In the genomic region with DNA sequence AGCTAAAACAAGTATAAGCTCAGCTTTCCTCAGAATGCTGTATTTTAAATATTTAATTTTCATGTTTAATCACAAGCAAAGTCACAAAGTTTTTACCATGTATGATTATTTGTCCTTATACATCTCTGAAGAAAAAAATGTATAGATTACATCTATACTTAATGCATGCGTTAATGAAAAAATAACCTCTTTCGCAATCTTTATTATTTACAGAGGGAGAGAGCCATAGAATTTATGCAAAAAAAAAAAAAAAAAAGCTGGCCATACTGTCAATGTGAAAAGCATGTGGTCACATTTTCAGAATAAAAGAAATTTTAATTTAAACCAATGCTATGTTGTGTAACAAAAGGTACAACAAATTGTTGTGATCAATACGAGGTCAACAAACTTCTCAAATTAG, we compare ENCODE assay signal across 35 cellular contexts.
DNase-seq lines count a peak whose midpoint lies in the region; ATAC-seq, FAIRE-seq and TF ChIP-seq lines count a peak whose summit lies in the region.
"Had no signal": no experiment of that assay in that cellular context is flagged by ENCODE, and none has a peak within 500 bp of the region (broad histone marks: within the 10 kb centered on the region; RNA-seq: fewer than 3 reads in every experiment).

No MANE protein-coding gene starts in this region.

- no peak overlapping the region for H2AK9ac ChIP-seq in IMR-90 (replicated peaks; ENCODE audit: low read depth, low read length, poor library complexity)

- H3K9me3 ChIP-seq in IMR-90 (ENCODE audit: control insufficient read depth, insufficient read depth, low read length) (no peaks in the 10 kb centered on the region), H1 (ENCODE audit: insufficient read depth in 2 of 2, low read depth in 1 of 2, low read length in 1 of 2) (no peaks in the 10 kb centered on the region)
- H3K9me3 ChIP-seq: A549; BE2C; BLaER1; BLaER1 treated with 17β-estradiol and CSF1 and Interleukin-3, amounts not matched to agents 10 nM and 100 nM; Caco-2 had no signal

- H3K4me3 ChIP-seq in IMR-90 (ENCODE audit: insufficient read depth, low read depth, low read length) (no peak overlapping the region), H1 (ENCODE audit: extremely low read depth in 1 of 4, insufficient read depth in 2 of 4, low read depth in 3 of 4, low read length in 4 of 4) (no peak overlapping the region)
- H3K4me3 ChIP-seq: A549; BLaER1; BLaER1 treated with 17β-estradiol and CSF1 and Interleukin-3, amounts not matched to agents 10 nM and 100 nM had no signal

- DNase-seq in IMR-90 = no peak
- DNase-seq in H1 (ENCODE audit: low read depth in 1 of 2, low spot score in 2 of 2) = no peak
- DNase-seq in glutamatergic neuron = no peak
- DNase-seq in GM10248 (ENCODE audit: extremely low spot score) = no peak
- no peak for DNase-seq in GM10266 (ENCODE audit: extremely low spot score)
- DNase-seq: 8988T; ACHN; AML-193; BE2C; C1 segment of cervical spinal cord; Caco-2; Calu3; CD4-positive, alpha-beta memory T cell; CD4-positive, alpha-beta T cell; CD4-positive, CD25-positive, alpha-beta regulatory T cell; CD8-positive, alpha-beta memory T cell; CD8-positive, alpha-beta T cell; COR-L47; DMS 273 treated with DMSO at 0.1 percent for 48 hours; DMS153; DMS53; DMS79; DMS79 treated with DMSO at 0.1 percent for 48 hours; DND-41; EL had no signal

- H3K9me1 ChIP-seq in IMR-90 (ENCODE audit: insufficient read depth, low read length) = peaks cover 4% of the 10 kb centered on the region

- TF ChIP-seq POLR2A in IMR-90 (IDR thresholded peaks at IDR 0.05; ENCODE audit: low read depth, low read length) = no peak
- no peak for TF ChIP-seq POLR2A in H1 (IDR thresholded peaks at IDR 0.05; ENCODE audit: control extremely low read depth in 1 of 2, low read depth in 2 of 2, low read length in 2 of 2)

- H3K14ac ChIP-seq in IMR-90 (replicated peaks; ENCODE audit: low read depth, low read length) = no peak overlapping the region
- H3K14ac ChIP-seq in H1 (ENCODE audit: insufficient read length) = no peak overlapping the region

- no CpG with 5 or more reads among the region's 3 CpGs for WGBS in IMR-90 (ENCODE audit: extremely low coverage in 2 of 2, insufficient read length in 1 of 2), 2 experiments
- 87% methylated on average over 3 of the region's 3 CpGs; no CpG with 5 or more reads in 1 of the 2 experiments for WGBS in H1 (ENCODE audit: extremely low coverage in 1 of 2, insufficient coverage in 1 of 2, insufficient read length in 1 of 2, insufficient replicate concordance in 2 of 2, low coverage in 1 of 2, low lambda C conversion rate in 2 of 2, missing lambda C conversion rate in 1 of 2), 2 experiments

- H4K20me1 ChIP-seq in IMR-90 (ENCODE audit: insufficient read depth, low read length) (no peaks in the 10 kb centered on the region), H1 (replicated peaks in 1 of 2; ENCODE audit: control insufficient read depth in 1 of 2, insufficient read depth in 2 of 2, low read length in 2 of 2) (no peaks in the 10 kb centered on the region)

- FAIRE-seq in TTC549 (lab: Jason Lieb, UNC) (peak; percentile 56), H1 (lab: Jason Lieb, UNC) (peak; percentile 36)

- H3K36me3 ChIP-seq in IMR-90 (ENCODE audit: control insufficient read depth, insufficient read depth, low read length) (peaks cover 3% of the 10 kb centered on the region; the same call in 1 of the 2 replicates), H1 (ENCODE audit: control insufficient read depth in 2 of 4, insufficient read depth in 4 of 4, low read length in 3 of 4) (no peaks in the 10 kb centered on the region)
- H3K36me3 ChIP-seq: BE2C; BLaER1 treated with 17β-estradiol and CSF1 and Interleukin-3, amounts not matched to agents 10 nM and 100 nM had no signal

- TF ChIP-seq CTCF in IMR-90 (conservative IDR thresholded peaks at IDR 0.05; ENCODE audit: low read depth, low read length) (no peak), H1 (IDR thresholded peaks at IDR 0.05; ENCODE audit: control extremely low read depth in 1 of 3, insufficient read depth in 1 of 3, low read depth in 1 of 3, low read length in 3 of 3) (no peak), glutamatergic neuron (IDR thresholded peaks at IDR 0.05; ENCODE audit: partially characterized antibody, unreplicated experiment) (no peak), GM10248 (IDR thresholded peaks at IDR 0.05; ENCODE audit: control extremely low read depth, extremely low read depth, low read depth, missing control alignments) (no peak), GM10266 (IDR thresholded peaks at IDR 0.05; ENCODE audit: control insufficient read depth, insufficient read depth, low read depth, missing control alignments) (no peak)

- dilution Hi-C loops in IMR-90 (cut with HindIII; ENCODE audit: low sequenced_read_pairs, unreplicated experiment) = no loop called here

- H3K27ac Mint-ChIP-seq in glutamatergic neuron (ENCODE audit: unreplicated experiment) = peak overlapping the region; percentile 52
- H3K27ac Mint-ChIP-seq: B cell; CD14-positive monocyte; CD4-positive, alpha-beta memory T cell; CD4-positive, alpha-beta T cell; CD4-positive, CD25-positive, alpha-beta regulatory T cell; CD8-positive, alpha-beta memory T cell; CD8-positive, alpha-beta T cell had no signal

- POLR2A ChIA-PET in IMR-90 (lab: Charles Lee; ENCODE audit: unreplicated experiment) = no interaction called here
- POLR2A ChIA-PET in H1 (lab: Charles Lee; ENCODE audit: partially characterized antibody) = no interaction called here
- POLR2A ChIA-PET in GM10248 (lab: Yijun Ruan, JAX) = no interaction called here

- H3K56ac ChIP-seq in IMR-90 (ENCODE audit: extremely low read depth, insufficient read depth, low read length) = no peak overlapping the region
- H3K56ac ChIP-seq in H1 (replicated peaks; ENCODE audit: insufficient read length, low read depth, low read length) = no peak overlapping the region

- CTCF ChIA-PET in IMR-90 (lab: Yijun Ruan, JAX) (interaction anchor here (0.6 kb wide), 1 partner anchor 380 kb away, joined by 3 read pairs; no protein-coding TSS in a partner anchor), H1 (lab: Charles Lee; ENCODE audit: partially characterized antibody) (interaction anchor here (0.5 kb wide), 1 partner anchor 48 kb away, joined by 3 read pairs; no protein-coding TSS in a partner anchor), GM10248 (lab: Yijun Ruan, JAX) (interaction anchor here (0.6 kb wide), 1 partner anchor 35 kb away, joined by 4 read pairs; no protein-coding TSS in a partner anchor)

- H2AFZ ChIP-seq in IMR-90 (replicated peaks; ENCODE audit: low read length, poor library complexity) = no peak overlapping the region
- H2AFZ ChIP-seq in H1 (ENCODE audit: low read length) = no peak overlapping the region

- H3K27me3 Mint-ChIP-seq in glutamatergic neuron (ENCODE audit: unreplicated experiment) = no peaks in the 10 kb centered on the region
- H3K27me3 Mint-ChIP-seq: B cell; CD4-positive, alpha-beta memory T cell; CD4-positive, alpha-beta T cell; CD4-positive, CD25-positive, alpha-beta regulatory T cell; CD8-positive, alpha-beta memory T cell had no signal

- no peak for TF ChIP-seq EP300 in H1 (IDR thresholded peaks at IDR 0.05; ENCODE audit: borderline replicate concordance in 1 of 2, low read depth in 2 of 2, low read length in 2 of 2)

- no peak overlapping the region for H2BK12ac ChIP-seq in H1 (ENCODE audit: low read depth, low read length)

- in situ Hi-C loops in IMR-90 (cut with MboI; ENCODE audit: low sequenced_read_pairs) = no loop called here

- H3K4ac ChIP-seq in IMR-90 (ENCODE audit: low read depth, low read length) = no peak overlapping the region
- H3K4ac ChIP-seq in H1 (replicated peaks; ENCODE audit: insufficient read length, low read depth, low read length) = no peak overlapping the region

- ATAC-seq in IMR-90 (ENCODE audit: low read depth) = no peak
- no peak for ATAC-seq in HG03469 (IDR thresholded peaks at IDR 0.05; ENCODE audit: unreplicated experiment)
- no peak for ATAC-seq in HG03521 (IDR thresholded peaks at IDR 0.05; ENCODE audit: unreplicated experiment)
- ATAC-seq: A549; CD8-positive, alpha-beta T cell had no signal

- TF ChIP-seq RAD21 in IMR-90 (IDR thresholded peaks at IDR 0.05; ENCODE audit: low read length) = no peak
- no peak for TF ChIP-seq RAD21 in H1 (IDR thresholded peaks at IDR 0.05 in 1 of 2, conservative IDR thresholded peaks at IDR 0.05 in 1 of 2; ENCODE audit: low read depth in 2 of 2, low read length in 2 of 2)

- H4K8ac ChIP-seq in IMR-90 (ENCODE audit: low read depth in 2 of 2, low read length in 2 of 2) (no peak overlapping the region), H1 (ENCODE audit: extremely low read depth, insufficient read depth, low read length) (no peak overlapping the region)

- H3K79me2 ChIP-seq in H1 (ENCODE audit: control insufficient read depth in 1 of 2, insufficient read depth in 2 of 2, low read length in 2 of 2) = no peaks in the 10 kb centered on the region

- no peaks in the 10 kb centered on the region for H3K36me3 Mint-ChIP-seq in glutamatergic neuron (ENCODE audit: unreplicated experiment)
- H3K36me3 Mint-ChIP-seq: CD14-positive monocyte; CD4-positive, CD25-positive, alpha-beta regulatory T cell had no signal

- H3K4me3 Mint-ChIP-seq in glutamatergic neuron (ENCODE audit: unreplicated experiment) = peak overlapping the region; percentile 15
- H3K4me3 Mint-ChIP-seq: B cell; CD14-positive monocyte; CD4-positive, alpha-beta memory T cell; CD4-positive, alpha-beta T cell; CD4-positive, CD25-positive, alpha-beta regulatory T cell; CD8-positive, alpha-beta memory T cell; CD8-positive, alpha-beta T cell had no signal

- H2BK15ac ChIP-seq in IMR-90 (ENCODE audit: low read depth, low read length) (no peak overlapping the region), H1 (ENCODE audit: low read length) (no peak overlapping the region)

- H3K23ac ChIP-seq in IMR-90 (ENCODE audit: low read depth, low read length) (no peak overlapping the region), H1 (ENCODE audit: insufficient read length) (no peak overlapping the region)

- no peaks in the 10 kb centered on the region for H3K23me2 ChIP-seq in H1 (ENCODE audit: low read depth, low read length)

- H3K4me1 ChIP-seq in IMR-90 (ENCODE audit: control insufficient read depth, insufficient read depth, low read length) (0 out of 2 replicates have a peak, but pooled peaks cover 2% of the 10 kb centered on the region), H1 (replicated peaks in 1 of 4; ENCODE audit: control insufficient read depth in 3 of 4, insufficient read depth in 4 of 4, low read length in 3 of 4) (peaks cover 0 to 3% (median 0%) of the 10 kb centered on the region in 4 experiments; a peak in 2 of 7 replicates)
- H3K4me1 ChIP-seq: BE2C; BLaER1; BLaER1 treated with 17β-estradiol and CSF1 and Interleukin-3, amounts not matched to agents 10 nM and 100 nM; Caco-2 had no signal

- intact Hi-C loops in IMR-90 (cut with micrococcal nuclease) = no loop called here

- H3K27ac ChIP-seq in IMR-90 (ENCODE audit: insufficient read depth, low read length) = no peak overlapping the region
- H3K27ac ChIP-seq in H1 (ENCODE audit: low read depth, low read length) = no peak overlapping the region
- H3K27ac ChIP-seq: 22Rv1; A549; BLaER1; BLaER1 treated with 17β-estradiol and CSF1 and Interleukin-3, amounts not matched to agents 10 nM and 100 nM; C4-2B had no signal

- peaks cover 5% of the 10 kb centered on the region for H3K9me3 Mint-ChIP-seq in glutamatergic neuron (ENCODE audit: unreplicated experiment)
- H3K9me3 Mint-ChIP-seq: CD14-positive monocyte; CD4-positive, alpha-beta memory T cell; CD4-positive, alpha-beta T cell; CD4-positive, CD25-positive, alpha-beta regulatory T cell; CD8-positive, alpha-beta memory T cell; CD8-positive, alpha-beta T cell had no signal

- H3K9ac ChIP-seq in IMR-90 (ENCODE audit: low read depth, low read length) (no peak overlapping the region), H1 (replicated peaks in 1 of 4; ENCODE audit: extremely low read depth in 1 of 4, low read depth in 3 of 4, low read length in 3 of 4) (no peak overlapping the region)
- H3K9ac ChIP-seq: BLaER1; BLaER1 treated with 17β-estradiol and CSF1 and Interleukin-3, amounts not matched to agents 10 nM and 100 nM had no signal

- H2BK5ac ChIP-seq in IMR-90 (ENCODE audit: low read depth, low read length, poor library complexity, severe bottlenecking) (no peak overlapping the region), H1 (ENCODE audit: low read depth, low read length) (no peak overlapping the region)

- H4K5ac ChIP-seq in IMR-90 (ENCODE audit: low read depth, low read length) (no peak overlapping the region), H1 (ENCODE audit: insufficient read length, low read depth, low read length) (no peak overlapping the region)

- BruUV-seq in IMR-90 (replicated peaks; lab: Mats Ljungman, UMichigan) = no TSS peak

- H3K4me2 ChIP-seq in IMR-90 (ENCODE audit: low read depth, low read length) = no peak overlapping the region
- no peak overlapping the region for H3K4me2 ChIP-seq in H1 (ENCODE audit: insufficient read depth in 1 of 2, low read depth in 2 of 2, low read length in 2 of 2)
- H3K4me2 ChIP-seq: A549; BLaER1; BLaER1 treated with 17β-estradiol and CSF1 and Interleukin-3, amounts not matched to agents 10 nM and 100 nM had no signal

- H3K18ac ChIP-seq in IMR-90 (ENCODE audit: low read depth, low read length) (no peak overlapping the region), H1 (ENCODE audit: extremely low read depth, low read length) (no peak overlapping the region)

- H3K79me1 ChIP-seq in IMR-90 (ENCODE audit: low read depth in 1 of 2, low read length in 2 of 2) (peaks cover 26 to 29% of the 10 kb centered on the region in 2 experiments), H1 (ENCODE audit: low read depth, low read length) (no peaks in the 10 kb centered on the region)

- H2BK20ac ChIP-seq in IMR-90 (ENCODE audit: low read depth, low read length) (no peak overlapping the region), H1 (ENCODE audit: low read length) (no peak overlapping the region)

- H2AK5ac ChIP-seq in IMR-90 (ENCODE audit: low read depth, low read length) (no peak overlapping the region), H1 (ENCODE audit: low read depth, low read length) (no peak overlapping the region)

- H2BK120ac ChIP-seq in IMR-90 (ENCODE audit: low read depth, low read length) (no peak overlapping the region), H1 (replicated peaks; ENCODE audit: low read depth, low read length) (no peak overlapping the region)

- H3K4me1 Mint-ChIP-seq in glutamatergic neuron (ENCODE audit: low read depth, unreplicated experiment) = peaks cover 32% of the 10 kb centered on the region
- H3K4me1 Mint-ChIP-seq: B cell, CD14-positive monocyte had no signal

- H3K27me3 ChIP-seq in IMR-90 (ENCODE audit: control insufficient read depth, insufficient read depth, low read length) (no peaks in the 10 kb centered on the region), H1 (replicated peaks in 1 of 4; ENCODE audit: control insufficient read depth in 3 of 4, extremely low read depth in 1 of 4, insufficient read depth in 3 of 4, low read length in 3 of 4) (no peaks in the 10 kb centered on the region)
- H3K27me3 ChIP-seq: BE2C; BLaER1; BLaER1 treated with 17β-estradiol and CSF1 and Interleukin-3, amounts not matched to agents 10 nM and 100 nM had no signal

- H4K91ac ChIP-seq in IMR-90 (ENCODE audit: insufficient read depth, low read depth, low read length) = no peak overlapping the region
- H4K91ac ChIP-seq in H1 (replicated peaks; ENCODE audit: insufficient read length, low read length) = no peak overlapping the region
